Comparison of ENCODE assay signal across 8 cellular contexts in genomic region chr2:202267495-202267894, GRCh38. TPM values are rescaled to one million over a fixed set of nuclear protein-coding genes. Genes with fewer than 3 reads are reported as not detected.
A peak's percentile ranks its signal among the peaks of the same experiment; 100 is the strongest.
DNase-seq lines count a peak whose midpoint lies in the region; ATAC-seq and TF ChIP-seq lines count a peak whose summit lies in the region.

No MANE protein-coding gene starts in this region.

- H3K9me2 ChIP-seq in Karpas-422 (replicated peaks; ENCODE audit: insufficient read depth, low read length), result no peaks in the 10 kb centered on the region

- H3K4me1 Mint-ChIP-seq in activated T-cell treated with anti-CD3 and anti-CD28 coated beads, Interleukin-2, amount 50 U/mL, for 4 hours (ENCODE audit: low read depth), result peaks cover 28% of the 10 kb centered on the region

- peaks cover 15% of the 10 kb centered on the region for H3K36me3 Mint-ChIP-seq in activated T-cell treated with anti-CD3 and anti-CD28 coated beads, Interleukin-2, amount 50 U/mL, for 4 hours (ENCODE audit: insufficient read depth)

- H3K4me3 Mint-ChIP-seq in activated T-cell treated with anti-CD3 and anti-CD28 coated beads, Interleukin-2, amount 50 U/mL, for 4 hours, result no peak overlapping the region

- no peaks in the 10 kb centered on the region for H3K27me3 Mint-ChIP-seq in activated T-cell treated with anti-CD3 and anti-CD28 coated beads, Interleukin-2, amount 50 U/mL, for 4 hours (ENCODE audit: low read depth)

- peaks cover 37% of the 10 kb centered on the region for H3K4me1 ChIP-seq in Karpas-422 (ENCODE audit: low read length)
- no peaks in the 10 kb centered on the region for H3K4me1 ChIP-seq in endocrine pancreas (ENCODE audit: control insufficient read depth, insufficient read depth, low read length)
- peaks cover 9% of the 10 kb centered on the region for H3K4me1 ChIP-seq in osteoblast (ENCODE audit: insufficient read depth, low read length)

- H3K9ac ChIP-seq in Karpas-422 (ENCODE audit: low read length) (peak overlapping the region; percentile 96), endocrine pancreas (ENCODE audit: control insufficient read depth, insufficient read depth, low read length) (peak overlapping the region; percentile 30)

- no peak for TF ChIP-seq CTCF in osteoblast (IDR thresholded peaks at IDR 0.05; ENCODE audit: extremely low read depth, low read depth, low read length)

- peak overlapping the region; percentile 80; the same call in 1 of the 2 replicates for H3K27ac ChIP-seq in Karpas-422 (ENCODE audit: low read length)
- H3K27ac ChIP-seq in osteoblast (ENCODE audit: low read depth, low read length), result peak overlapping the region; percentile 99

- no peaks in the 10 kb centered on the region for H3K9me3 Mint-ChIP-seq in activated T-cell treated with anti-CD3 and anti-CD28 coated beads, Interleukin-2, amount 50 U/mL, for 4 hours

- no peak overlapping the region for H2AFZ ChIP-seq in Karpas-422 (ENCODE audit: low read length)
- H2AFZ ChIP-seq in osteoblast (ENCODE audit: low read length), result no peak overlapping the region

- peaks cover 73% of the 10 kb centered on the region for H3K79me2 ChIP-seq in Karpas-422 (ENCODE audit: low read length)
- peaks cover 69% of the 10 kb centered on the region for H3K79me2 ChIP-seq in osteoblast (ENCODE audit: insufficient read depth, low read length)

- H3K36me3 ChIP-seq in Karpas-422 (ENCODE audit: insufficient read depth, low read length), result peaks cover 9% of the 10 kb centered on the region; the same call in 1 of the 2 replicates
- no peaks in the 10 kb centered on the region for H3K36me3 ChIP-seq in endocrine pancreas (ENCODE audit: control insufficient read depth, insufficient read depth, low read length)
- H3K36me3 ChIP-seq in osteoblast (ENCODE audit: insufficient read depth, low read length), result no peaks in the 10 kb centered on the region

- DNase-seq in EH (ENCODE audit: low read depth) (peak; percentile 16), Karpas-422 (peak; percentile 53), osteoblast (ENCODE audit: insufficient read length, low spot score, missing footprints) (peak; percentile 14), midbrain (lab: John Stamatoyannopoulos, UW) (no peak), NCI-H2227 treated with DMSO at 0.1 percent for 48 hours (lab: John Stamatoyannopoulos, UW) (no peak), NCI-H187 (lab: John Stamatoyannopoulos, UW) (no peak)
- no peak for DNase-seq in activated T-cell treated with anti-CD3 and anti-CD28 coated beads, Interleukin-2, amount 50 U/mL, for 4 hours

- peak overlapping the region; percentile 73 for H3K4me2 ChIP-seq in Karpas-422 (ENCODE audit: low read depth, low read length, poor library complexity, severe bottlenecking)
- H3K4me2 ChIP-seq in osteoblast (ENCODE audit: insufficient read depth, low read length), result peak overlapping the region; percentile 97

- H3K27me3 ChIP-seq in Karpas-422 (ENCODE audit: low read length), result no peaks in the 10 kb centered on the region
- H3K27me3 ChIP-seq in endocrine pancreas (ENCODE audit: control insufficient read depth, insufficient read depth, low read length), result no peaks in the 10 kb centered on the region
- no peaks in the 10 kb centered on the region for H3K27me3 ChIP-seq in osteoblast (ENCODE audit: insufficient read depth, low read length)

- H4K20me1 ChIP-seq in Karpas-422 (ENCODE audit: insufficient read depth, low read depth, low read length) (peaks cover 56% of the 10 kb centered on the region), osteoblast (ENCODE audit: insufficient read depth, low read length) (peaks cover 54% of the 10 kb centered on the region)

- ATAC-seq in activated T-cell treated with anti-CD3 and anti-CD28 coated beads, Interleukin-2, amount 50 U/mL, for 4 hours, result no peak

- H3K9me3 ChIP-seq in Karpas-422 (ENCODE audit: low read length) (no peaks in the 10 kb centered on the region), endocrine pancreas (ENCODE audit: control insufficient read depth, low read length) (no peaks in the 10 kb centered on the region), osteoblast (ENCODE audit: low read depth, low read length) (no peaks in the 10 kb centered on the region)

- H3K4me3 ChIP-seq in Karpas-422 (ENCODE audit: low read length), result peak overlapping the region; percentile 99
- peak overlapping the region; percentile 99 for H3K4me3 ChIP-seq in endocrine pancreas (ENCODE audit: control insufficient read depth, insufficient read depth, low read length)
- H3K4me3 ChIP-seq in osteoblast (ENCODE audit: insufficient read depth, low read length), result peak overlapping the region; percentile 94

RNA-seq across cellular contexts. Expression of gene NOP58, which starts 1.9 kb away (rescaled TPM):
- 68.3 and 103 TPM in 2 replicates for total RNA-seq in Karpas-422 (2014; rRNA removed; shearing (Covaris generic); ENCODE audit: low replicate concordance)
- 40.1 and 41.3 TPM in 2 replicates for total RNA-seq in osteoblast
- total RNA-seq in activated T-cell treated with anti-CD3 and anti-CD28 coated beads, Interleukin-2, amount 50 U/mL, for 4 hours, result 100 to 1,000 TPM; 349 to 393 (median 377) TPM

RNA-seq across cellular contexts. Expression of gene SUMO1, which starts 29.1 kb away (rescaled TPM):
- total RNA-seq in Karpas-422 (2014; rRNA removed; shearing (Covaris generic); ENCODE audit: low replicate concordance), result 89.8 and 170 TPM in 2 replicates
- 107 and 111 TPM in 2 replicates for total RNA-seq in osteoblast
- total RNA-seq in activated T-cell treated with anti-CD3 and anti-CD28 coated beads, Interleukin-2, amount 50 U/mL, for 4 hours, result 100 to 1,000 TPM in 2 of 3 donors, 10 to 100 TPM in 1; 96.6 to 110 (median 105) TPM

Comparison
In these comparisons a context has a peak if more than half of its experiments do, and no peak if none do; other contexts are left out.
1. DNase-seq: peak in EH (single experiment), Karpas-422 (single experiment) and osteoblast (single experiment); none in midbrain (single experiment), NCI-H2227 treated with DMSO at 0.1 percent for 48 hours (single experiment), NCI-H187 (0 of 2) and activated T-cell treated with anti-CD3 and anti-CD28 coated beads, Interleukin-2, amount 50 U/mL, for 4 hours (single experiment).
2. Peak in every context shown above with its lines, with median percentiles within 50 percentile points of each other: H3K4me3 ChIP-seq.